In genomic region chr1:170929835-170930554, GRCh38 we compare ENCODE assay signal across 9 cellular contexts. TPM values are rescaled to one million over a fixed set of nuclear protein-coding genes. Genes with fewer than 3 reads are reported as not detected.
DNase-seq lines count a peak whose midpoint lies in the region; TF ChIP-seq lines count a peak whose summit lies in the region.
"Had no signal": no experiment of that assay in that cellular context is flagged by ENCODE, and none has a peak within 500 bp of the region (broad histone marks: within the 10 kb centered on the region; RNA-seq: fewer than 3 reads in every experiment).

No MANE protein-coding gene starts in this region.

- no peak overlapping the region for H3K4me3 ChIP-seq in GM12865 (ENCODE audit: low read depth, low read length)
- H3K4me3 ChIP-seq in HEK293 (ENCODE audit: low read depth, low read length) = no peak overlapping the region
- H3K4me3 ChIP-seq in vagina = peak overlapping the region in 1 of 2 donors; percentile 8

- CTCF ChIA-PET in HEK293 (lab: Yijun Ruan, JAX) = interaction anchor here (0.6 to 1.8 kb wide), 16 partner anchors 9 to 1001 kb away, joined by 3 to 10 read pairs (median 4); no protein-coding TSS in a partner anchor

- H3K4me1 Mint-ChIP-seq in endothelial cell (ENCODE audit: unreplicated experiment) (peaks cover 10% of the 10 kb centered on the region), mesothelial cell of epicardium (peaks cover 9% of the 10 kb centered on the region)

- TF ChIP-seq POLR2A in vagina (IDR thresholded peaks at IDR 0.05) = no peak

- intact Hi-C loops in vagina (cut with DNase I) = no loop called here

- no peaks in the 10 kb centered on the region for H3K4me1 ChIP-seq in HEK293 (ENCODE audit: control insufficient read depth, insufficient read depth, low read length)
- H3K4me1 ChIP-seq in vagina = peaks cover 18% of the 10 kb centered on the region

- peak; percentile 65 for TF ChIP-seq CTCF in GM12865 (IDR thresholded peaks at IDR 0.05; ENCODE audit: insufficient read depth, low read depth, low read length, missing control alignments)
- peak; percentile 44; the same call in 1 of the 2 replicates for TF ChIP-seq CTCF in HEK293 (tag by site-specific recombination; IDR thresholded peaks at IDR 0.05)
- TF ChIP-seq CTCF in endothelial cell (IDR thresholded peaks at IDR 0.05; ENCODE audit: unreplicated experiment) = peak; percentile 75
- TF ChIP-seq CTCF in mesothelial cell of epicardium (IDR thresholded peaks at IDR 0.05; ENCODE audit: unreplicated experiment) = peak; percentile 63
- peak; percentile 27 to 55 (median 55) for TF ChIP-seq CTCF in vagina (IDR thresholded peaks at IDR 0.05)

- H3K36me3 ChIP-seq in HEK293 (ENCODE audit: control insufficient read depth in 2 of 2, insufficient read depth in 1 of 2, low read length in 2 of 2) = no peaks in the 10 kb centered on the region
- no peaks in the 10 kb centered on the region for H3K36me3 ChIP-seq in vagina

- H3K9me3 ChIP-seq in HEK293 (ENCODE audit: control insufficient read depth, insufficient read depth, low read depth, low read length) = no peaks in the 10 kb centered on the region
- no peaks in the 10 kb centered on the region for H3K9me3 ChIP-seq in vagina

- H3K36me3 Mint-ChIP-seq in endothelial cell (ENCODE audit: low read depth, unreplicated experiment) (no peaks in the 10 kb centered on the region), mesothelial cell of epicardium (no peaks in the 10 kb centered on the region)

- POLR2A ChIA-PET in HEK293 (lab: Yijun Ruan, JAX) = no interaction called here

- no peaks in the 10 kb centered on the region for H3K27me3 Mint-ChIP-seq in endothelial cell (ENCODE audit: unreplicated experiment)
- no peaks in the 10 kb centered on the region for H3K27me3 Mint-ChIP-seq in mesothelial cell of epicardium (ENCODE audit: low read depth)

- DNase-seq in AG08396 (ENCODE audit: low spot score) = peak; percentile 73
- DNase-seq in GM12865 (ENCODE audit: low read depth) = peak; percentile 62
- peak; percentile 65 for DNase-seq in LoVo (ENCODE audit: low spot score)
- peak; percentile 30 to 48 for DNase-seq in SHP77 (lab: John Stamatoyannopoulos, UW)
- DNase-seq in endothelial cell (ENCODE audit: low spot score) = peak; percentile 29
- no peak for DNase-seq in mesothelial cell of epicardium (ENCODE audit: low spot score in 2 of 2, unreplicated experiment in 2 of 2)
- no peak for DNase-seq in vagina (ENCODE audit: extremely low spot score in 2 of 2)

- no peak overlapping the region for H3K27ac Mint-ChIP-seq in endothelial cell (ENCODE audit: unreplicated experiment)
- H3K27ac Mint-ChIP-seq in mesothelial cell of epicardium = peak overlapping the region; percentile 77
- H3K27ac Mint-ChIP-seq: T-helper 1 cell treated with Interleukin-12 subunit alpha and Interleukin-12 subunit beta and Interleukin-4 antibody, amounts not matched to agents 30 μg/mL and 1 μg/mL, for 36 hours had no signal

- H3K27ac ChIP-seq in HEK293 (ENCODE audit: extremely low read depth, low read depth, low read length) = no peak overlapping the region
- H3K27ac ChIP-seq in vagina = peak overlapping the region; percentile 59

- no peaks in the 10 kb centered on the region for H3K9me3 Mint-ChIP-seq in endothelial cell (ENCODE audit: unreplicated experiment)
- no peaks in the 10 kb centered on the region for H3K9me3 Mint-ChIP-seq in mesothelial cell of epicardium
- H3K9me3 Mint-ChIP-seq: T-helper 1 cell treated with Interleukin-12 subunit alpha and Interleukin-12 subunit beta and Interleukin-4 antibody, amounts not matched to agents 30 μg/mL and 1 μg/mL, for 36 hours had no signal

- no peak overlapping the region for H3K4me3 Mint-ChIP-seq in endothelial cell (ENCODE audit: unreplicated experiment)
- no peak overlapping the region for H3K4me3 Mint-ChIP-seq in mesothelial cell of epicardium
- H3K4me3 Mint-ChIP-seq: T-helper 1 cell treated with Interleukin-12 subunit alpha and Interleukin-12 subunit beta and Interleukin-4 antibody, amounts not matched to agents 30 μg/mL and 1 μg/mL, for 36 hours had no signal

- H3K27me3 ChIP-seq in vagina = no peaks in the 10 kb centered on the region

TF ChIP-seq in HEK293, 187 proteins besides CTCF, POLR2A, EP300 and RAD21:
- TF ChIP-seq ZNF660 (tag by site-specific recombination; IDR thresholded peaks at IDR 0.05) (0 out of 2 replicates have a peak, but pooled peaks have one; percentile 11), ZSCAN30 (tag by site-specific recombination; IDR thresholded peaks at IDR 0.05) (no peak), ZNF654 (tag by site-specific recombination; IDR thresholded peaks at IDR 0.05; ENCODE audit: low read depth) (peak; percentile 82), ZNF354C (tag by site-specific recombination; IDR thresholded peaks at IDR 0.05; ENCODE audit: borderline replicate concordance, low read depth) (no peak)
TF ChIP-seq in HEK293: peak in this region for 2.

RNA-seq across cellular contexts. Expression of gene MROH9, which starts 5.3 kb away (rescaled TPM):
- total RNA-seq in endothelial cell (ENCODE audit: unreplicated experiment) = not detected
- total RNA-seq in mesothelial cell of epicardium = not detected in 3 replicates
- not detected for total RNA-seq in vagina

Comparison
In these comparisons a context has a peak if more than half of its experiments do, and no peak if none do; other contexts are left out.
1. DNase-seq: peak in AG08396 (single experiment), GM12865 (single experiment), LoVo (single experiment), SHP77 (2 of 2) and endothelial cell (single experiment); none in mesothelial cell of epicardium (0 of 2) and vagina (0 of 2).
2. Peak in every context shown above with its lines, with median percentiles within 50 percentile points of each other: CTCF ChIP-seq.